Comparison of ENCODE assay signal across 24 cellular contexts in genomic region chr4:96102541-96103018, GRCh38.
DNase-seq lines count a peak whose midpoint lies in the region; ATAC-seq, FAIRE-seq and TF ChIP-seq lines count a peak whose summit lies in the region.
"Had no signal": no experiment of that assay in that cellular context is flagged by ENCODE, and none has a peak within 500 bp of the region (broad histone marks: within the 10 kb centered on the region; RNA-seq: fewer than 3 reads in every experiment).

No MANE protein-coding gene starts in this region.

- no peaks in the 10 kb centered on the region for H3K9me3 Mint-ChIP-seq in astrocyte (ENCODE audit: unreplicated experiment)
- H3K9me3 Mint-ChIP-seq: nephron had no signal

- H2AFZ ChIP-seq in astrocyte (ENCODE audit: low read depth, low read length), result no peak overlapping the region

- H3K9me3 ChIP-seq in astrocyte (ENCODE audit: insufficient read depth, low read depth, low read length), result no peaks in the 10 kb centered on the region
- H3K9me3 ChIP-seq: SJCRH30, transverse colon had no signal

- peak; percentile 93 for ATAC-seq in omental fat pad (ENCODE audit: low FRiP score)
- ATAC-seq: GM12878; stimulated activated naive CD8-positive, alpha-beta T cell treated with anti-CD3 and anti-CD28 coated beads, Interleukin-15, Interleukin-2, amounts not matched to agents 100 U/mL and 50 U/mL, for 24 hours had no signal

- peak overlapping the region; percentile 48 for H3K4me2 ChIP-seq in astrocyte (ENCODE audit: low read length)

- no peaks in the 10 kb centered on the region for H3K36me3 Mint-ChIP-seq in astrocyte (ENCODE audit: low read depth, unreplicated experiment)
- H3K36me3 Mint-ChIP-seq: CD4-positive, alpha-beta memory T cell had no signal

- FAIRE-seq in astrocyte (lab: Jason Lieb, UNC), result no peak
- FAIRE-seq: GM12878, small intestine had no signal

- CTCF ChIA-PET in GM10248 (lab: Yijun Ruan, JAX), result interaction anchor here (0.9 kb wide), 1 partner anchor 13 kb away, joined by 3 read pairs; no protein-coding TSS in a partner anchor

- H3K4me1 ChIP-seq in astrocyte (ENCODE audit: insufficient read depth, low read length), result peaks cover 12% of the 10 kb centered on the region
- H3K4me1 ChIP-seq: SJCRH30, transverse colon had no signal

- no peak overlapping the region for H3K4me3 Mint-ChIP-seq in astrocyte (ENCODE audit: unreplicated experiment)
- H3K4me3 Mint-ChIP-seq: CD4-positive, alpha-beta memory T cell; nephron had no signal

- H4K20me1 ChIP-seq in astrocyte (ENCODE audit: insufficient read depth, low read length), result no peaks in the 10 kb centered on the region

- TF ChIP-seq CTCF in astrocyte (IDR thresholded peaks at IDR 0.05; ENCODE audit: insufficient read depth, low read depth, low read length) (no peak), fibroblast of mammary gland (conservative IDR thresholded peaks at IDR 0.05; ENCODE audit: control insufficient read depth, insufficient read depth, low read depth, low read length) (no peak), omental fat pad (IDR thresholded peaks at IDR 0.05) (no peak), GM10248 (IDR thresholded peaks at IDR 0.05; ENCODE audit: control extremely low read depth, extremely low read depth, low read depth, missing control alignments) (no peak)

- no peaks in the 10 kb centered on the region for H3K27me3 ChIP-seq in astrocyte (ENCODE audit: insufficient read depth, low read length)
- H3K27me3 ChIP-seq: SJCRH30, transverse colon had no signal

- H3K27ac ChIP-seq in astrocyte (ENCODE audit: low read depth, low read length), result peak overlapping the region; percentile 62
- H3K27ac ChIP-seq: SJCRH30, transverse colon, WERI-Rb-1 had no signal

- no peaks in the 10 kb centered on the region for H3K36me3 ChIP-seq in astrocyte (ENCODE audit: insufficient read depth, low read length)
- H3K36me3 ChIP-seq: SJCRH30, transverse colon, WERI-Rb-1 had no signal

- peak overlapping the region; percentile 26 for H3K9ac ChIP-seq in astrocyte (ENCODE audit: low read length)

- H3K27me3 Mint-ChIP-seq in astrocyte (ENCODE audit: low read depth, unreplicated experiment), result no peaks in the 10 kb centered on the region
- H3K27me3 Mint-ChIP-seq: CD4-positive, alpha-beta memory T cell had no signal

- peak; percentile 15 for DNase-seq in HT1080 (ENCODE audit: low read depth)
- DNase-seq in astrocyte (ENCODE audit: low read depth), result peak; percentile 91
- DNase-seq in fibroblast of mammary gland (ENCODE audit: low read depth), result peak; percentile 63
- no peak for DNase-seq in omental fat pad (ENCODE audit: low spot score)
- no peak for DNase-seq in T-helper 9 cell
- no peak for DNase-seq in GM10248 (ENCODE audit: extremely low spot score)
- no peak for DNase-seq in amygdala (lab: John Stamatoyannopoulos, UW)
- DNase-seq in C1 segment of cervical spinal cord (lab: John Stamatoyannopoulos, UW), result no peak
- DNase-seq: activated effector memory CD4-positive, alpha-beta T cell treated with anti-CD3 and anti-CD28 coated beads, Interleukin-2, amount 50 U/mL, for 16 hours; CD4-positive, alpha-beta memory T cell; DMS153; effector CD4-positive, alpha-beta T cell; hypothalamus; KBM-7; NCI-H2029; posterior cingulate gyrus; SJCRH30; small intestine; stimulated activated CD4-positive, alpha-beta T cell treated with anti-CD3 and anti-CD28 coated beads, Interleukin-4, amount 100 ng/mL, for 1 hour; stimulated activated naive CD8-positive, alpha-beta T cell treated with anti-CD3 and anti-CD28 coated beads, Interleukin-15, Interleukin-2, amounts not matched to agents 100 U/mL and 50 U/mL, for 24 hours; transverse colon; WERI-Rb-1 had no signal

- H3K4me3 ChIP-seq in astrocyte (ENCODE audit: insufficient read depth, low read depth, low read length), result no peak overlapping the region
- H3K4me3 ChIP-seq in fibroblast of mammary gland (ENCODE audit: control insufficient read depth, low read depth, low read length), result no peak overlapping the region
- H3K4me3 ChIP-seq: GM12878, SJCRH30, transverse colon had no signal

- POLR2A ChIA-PET in GM10248 (lab: Yijun Ruan, JAX), result no interaction called here

- peaks cover 3% of the 10 kb centered on the region for H3K4me1 Mint-ChIP-seq in astrocyte (ENCODE audit: low read depth, unreplicated experiment)
- H3K4me1 Mint-ChIP-seq: CD4-positive, alpha-beta memory T cell; nephron had no signal

- H3K79me2 ChIP-seq in astrocyte (ENCODE audit: insufficient read depth, low read length), result no peaks in the 10 kb centered on the region

- H3K27ac Mint-ChIP-seq in astrocyte (ENCODE audit: unreplicated experiment), result peak overlapping the region; percentile 58
- H3K27ac Mint-ChIP-seq: CD4-positive, alpha-beta memory T cell; nephron had no signal

Comparison
In these comparisons a context has a peak if more than half of its experiments do, and no peak if none do; other contexts are left out.
1. DNase-seq: peak in HT1080 (single experiment), astrocyte (single experiment) and fibroblast of mammary gland (single experiment); none in omental fat pad (single experiment), T-helper 9 cell (single experiment), GM10248 (single experiment), amygdala (0 of 56) and C1 segment of cervical spinal cord (0 of 14).